ENCODE assay signal across 23 cellular contexts in the genomic region with DNA sequence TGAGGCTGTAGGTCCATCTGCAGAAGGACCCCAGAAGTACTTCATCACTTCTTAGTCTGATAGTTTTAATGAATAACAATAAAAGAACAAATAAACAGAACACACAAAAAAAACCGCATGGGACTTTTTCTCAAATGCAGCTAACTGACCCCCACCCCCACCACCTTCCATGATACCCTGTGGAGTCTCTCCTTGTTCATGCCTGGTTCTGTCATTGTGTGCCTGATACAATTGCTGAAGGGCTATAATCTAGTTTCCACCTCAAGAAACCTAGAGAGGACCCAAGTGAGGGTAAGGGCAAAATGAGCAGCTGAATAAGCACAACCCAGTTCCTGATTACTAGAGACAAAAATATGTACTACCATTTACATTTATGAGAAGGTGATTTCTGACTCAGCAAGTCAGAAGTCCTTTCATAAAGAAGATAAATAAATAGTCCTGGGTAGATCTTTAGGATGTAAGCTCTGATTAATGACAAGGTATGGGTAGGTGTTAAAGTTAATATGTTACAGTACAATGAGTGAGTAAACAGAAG.
"Had no signal": no experiment of that assay in that cellular context is flagged by ENCODE, and none has a peak within 500 bp of the region (broad histone marks: within the 10 kb centered on the region; RNA-seq: fewer than 3 reads in every experiment).

No MANE protein-coding gene starts in this region.

- H3K4me1 ChIP-seq: adrenal gland, body of pancreas, right atrium auricular region, tibial nerve, vagina had no signal

- H3K27ac ChIP-seq: adrenal gland, body of pancreas, coronary artery, right atrium auricular region, skin epidermis, tibial nerve, vagina had no signal

- H3K36me3 ChIP-seq: adrenal gland, right atrium auricular region, tibial nerve, vagina had no signal

- DNase-seq: activated CD4-positive, alpha-beta memory T cell treated with anti-CD3 and anti-CD28 coated beads for 36 hours; activated CD4-positive, alpha-beta T cell treated with anti-CD3 and anti-CD28 coated beads for 1 hour; activated CD8-positive, alpha-beta memory T cell treated with anti-CD3 and anti-CD28 coated beads, Interleukin-2, amount 10 ng/mL, durations not matched to agents 7 days and 5 days; activated naive CD4-positive, alpha-beta T cell treated with anti-CD3 and anti-CD28 coated beads, Interleukin-2, amount 50 U/mL, for 16 hours; activated T-cell treated with anti-CD3 and anti-CD28 coated beads, Interleukin-2, amount 50 U/mL, for 24 hours; adrenal gland; body of pancreas; kidney glomerular epithelial cell; left ventricle myocardium superior; mesenchymal stem cell; nucleus accumbens; posterior cingulate gyrus; stimulated activated CD4-positive, alpha-beta T cell treated with anti-CD3 and anti-CD28 coated beads, Interleukin-15, amount 100 ng/mL, for 24 hours; stimulated activated CD4-positive, alpha-beta T cell treated with anti-CD3 and anti-CD28 coated beads, Interleukin-4, amount 100 ng/mL, for 24 hours; stimulated activated naive CD4-positive, alpha-beta T cell; T1000 had no signal

- H3K9me3 ChIP-seq: body of pancreas had no signal

- H3K4me1 Mint-ChIP-seq: activated CD8-positive, alpha-beta memory T cell treated with anti-CD3 and anti-CD28 coated beads, Interleukin-2, amount 10 ng/mL, durations not matched to agents 7 days and 5 days; central memory CD8-positive, alpha-beta T cell had no signal

- ATAC-seq: activated CD8-positive, alpha-beta memory T cell treated with anti-CD3 and anti-CD28 coated beads, Interleukin-2, amount 10 ng/mL, durations not matched to agents 7 days and 5 days; body of pancreas; left ventricle myocardium superior; natural killer cell treated with Interleukin-12 subunit alpha and Interleukin-12 subunit beta and Interleukin-15 and Interleukin-18, amount 100 ng/mL, for 72 hours had no signal

- H3K27me3 Mint-ChIP-seq: activated CD4-positive, alpha-beta memory T cell treated with anti-CD3 and anti-CD28 coated beads for 36 hours; activated CD8-positive, alpha-beta memory T cell treated with anti-CD3 and anti-CD28 coated beads, Interleukin-2, amount 10 ng/mL, durations not matched to agents 7 days and 5 days; activated T-cell treated with anti-CD3 and anti-CD28 coated beads, Interleukin-2, amount 50 U/mL, for 24 hours; central memory CD8-positive, alpha-beta T cell; natural killer cell treated with Interleukin-12 subunit alpha and Interleukin-12 subunit beta and Interleukin-15 and Interleukin-18, amount 100 ng/mL, for 72 hours had no signal

- H3K4me3 Mint-ChIP-seq: activated CD4-positive, alpha-beta memory T cell treated with anti-CD3 and anti-CD28 coated beads for 36 hours; activated CD8-positive, alpha-beta memory T cell treated with anti-CD3 and anti-CD28 coated beads, Interleukin-2, amount 10 ng/mL, durations not matched to agents 7 days and 5 days; activated T-cell treated with anti-CD3 and anti-CD28 coated beads, Interleukin-2, amount 50 U/mL, for 24 hours; central memory CD8-positive, alpha-beta T cell; natural killer cell treated with Interleukin-12 subunit alpha and Interleukin-12 subunit beta and Interleukin-15 and Interleukin-18, amount 100 ng/mL, for 72 hours had no signal

- H3K4me3 ChIP-seq: adrenal gland, body of pancreas, coronary artery, right atrium auricular region, skin epidermis, tibial nerve, vagina had no signal

- H3K27ac Mint-ChIP-seq: activated CD4-positive, alpha-beta memory T cell treated with anti-CD3 and anti-CD28 coated beads for 36 hours; activated CD8-positive, alpha-beta memory T cell treated with anti-CD3 and anti-CD28 coated beads, Interleukin-2, amount 10 ng/mL, durations not matched to agents 7 days and 5 days; activated T-cell treated with anti-CD3 and anti-CD28 coated beads, Interleukin-2, amount 50 U/mL, for 24 hours; natural killer cell treated with Interleukin-12 subunit alpha and Interleukin-12 subunit beta and Interleukin-15 and Interleukin-18, amount 100 ng/mL, for 72 hours had no signal

- H3K36me3 Mint-ChIP-seq: activated CD8-positive, alpha-beta memory T cell treated with anti-CD3 and anti-CD28 coated beads, Interleukin-2, amount 10 ng/mL, durations not matched to agents 7 days and 5 days had no signal

- H3K27me3 ChIP-seq: adrenal gland, body of pancreas, right atrium auricular region, tibial nerve, vagina had no signal
